17 cellular contexts compared by ENCODE assay signal in genomic region chr17:73623247-73623646, GRCh38. TPM values are rescaled to one million over a fixed set of nuclear protein-coding genes. Genes with fewer than 3 reads are reported as not detected.
DNase-seq lines count a peak whose midpoint lies in the region; ATAC-seq, FAIRE-seq and TF ChIP-seq lines count a peak whose summit lies in the region.
"Had no signal": no experiment of that assay in that cellular context is flagged by ENCODE, and none has a peak within 500 bp of the region (broad histone marks: within the 10 kb centered on the region; RNA-seq: fewer than 3 reads in every experiment).

No MANE protein-coding gene starts in this region.

- DNase-seq in Right ventricle myocardium superior (peak; percentile 2), Right ventricle myocardium inferior (ENCODE audit: missing footprints) (no peak), T-helper 17 cell (no peak), D721Med (ENCODE audit: insufficient read length, low spot score) (no peak), NCI-H128 (lab: John Stamatoyannopoulos, UW; ENCODE audit: unreplicated experiment) (no peak)
- DNase-seq in stimulated activated CD4-positive, alpha-beta T cell treated with anti-CD3 and anti-CD28 coated beads, Interleukin-4, amount 100 ng/mL, for 4 hours: no peak
- DNase-seq: AML-193; Calu3; CD4-positive, alpha-beta T cell; DMS79; HCEC 1CT; IMR-90; NCI-H1436 treated with DMSO at 0.1 percent for 48 hours; NCI-H510A treated with DMSO at 0.1 percent for 48 hours; PC-3 had no signal

- intact Hi-C loops in Right ventricle myocardium superior (cut with DNase I): no loop called here
- intact Hi-C loops in Right ventricle myocardium inferior (cut with DNase I): no loop called here

- H3K36me3 Mint-ChIP-seq in T-helper 17 cell (ENCODE audit: low read depth) (peaks cover 3% of the 10 kb centered on the region), nephron (ENCODE audit: low read depth) (peaks cover 26% of the 10 kb centered on the region)

- H3K27ac Mint-ChIP-seq in T-helper 17 cell (peak overlapping the region; percentile 12), nephron (peak overlapping the region; percentile 71 to 89 (median 75))
- H3K27ac Mint-ChIP-seq: CD4-positive, alpha-beta T cell had no signal

- H3K4me1 Mint-ChIP-seq in T-helper 17 cell (no peaks in the 10 kb centered on the region), nephron (peaks cover 51% of the 10 kb centered on the region)

- ATAC-seq in Right ventricle myocardium superior (ENCODE audit: poor library complexity) (no peak), Right ventricle myocardium inferior (no peak), T-helper 17 cell (no peak)
- ATAC-seq: PC-3 had no signal

- FAIRE-seq in D721Med (lab: Jason Lieb, UNC): no peak
- FAIRE-seq: GM12891 had no signal

- no peak for TF ChIP-seq CTCF in nephron (IDR thresholded peaks at IDR 0.05; ENCODE audit: unreplicated experiment in 3 of 3)
- no peak for TF ChIP-seq CTCF in D721Med (IDR thresholded peaks at IDR 0.05; ENCODE audit: insufficient read depth, missing control alignments)

- no peak overlapping the region for H3K4me3 Mint-ChIP-seq in T-helper 17 cell
- peak overlapping the region in 1 of 3 experiments; percentile 0 for H3K4me3 Mint-ChIP-seq in nephron
- H3K4me3 Mint-ChIP-seq: CD4-positive, alpha-beta T cell had no signal

- H3K9me3 Mint-ChIP-seq in nephron: peaks cover 27% of the 10 kb centered on the region

- H3K27me3 Mint-ChIP-seq in T-helper 17 cell (no peaks in the 10 kb centered on the region), nephron (ENCODE audit: low read depth) (no peaks in the 10 kb centered on the region)
- H3K27me3 Mint-ChIP-seq: CD4-positive, alpha-beta T cell had no signal

- peaks cover 3% of the 10 kb centered on the region for H3K9me3 ChIP-seq in T-helper 17 cell (ENCODE audit: control insufficient read depth, low read length, poor library complexity, severe bottlenecking)

RNA-seq across cellular contexts. Expression of gene SDK2, which starts 21.0 kb away (rescaled TPM):
- total RNA-seq in Right ventricle myocardium superior (1.0 TPM), Right ventricle myocardium inferior (1.6 TPM), T-helper 17 cell (1 to 10 TPM; 1.4 TPM)
- total RNA-seq: Calu3 had no signal
